In the genomic region with DNA sequence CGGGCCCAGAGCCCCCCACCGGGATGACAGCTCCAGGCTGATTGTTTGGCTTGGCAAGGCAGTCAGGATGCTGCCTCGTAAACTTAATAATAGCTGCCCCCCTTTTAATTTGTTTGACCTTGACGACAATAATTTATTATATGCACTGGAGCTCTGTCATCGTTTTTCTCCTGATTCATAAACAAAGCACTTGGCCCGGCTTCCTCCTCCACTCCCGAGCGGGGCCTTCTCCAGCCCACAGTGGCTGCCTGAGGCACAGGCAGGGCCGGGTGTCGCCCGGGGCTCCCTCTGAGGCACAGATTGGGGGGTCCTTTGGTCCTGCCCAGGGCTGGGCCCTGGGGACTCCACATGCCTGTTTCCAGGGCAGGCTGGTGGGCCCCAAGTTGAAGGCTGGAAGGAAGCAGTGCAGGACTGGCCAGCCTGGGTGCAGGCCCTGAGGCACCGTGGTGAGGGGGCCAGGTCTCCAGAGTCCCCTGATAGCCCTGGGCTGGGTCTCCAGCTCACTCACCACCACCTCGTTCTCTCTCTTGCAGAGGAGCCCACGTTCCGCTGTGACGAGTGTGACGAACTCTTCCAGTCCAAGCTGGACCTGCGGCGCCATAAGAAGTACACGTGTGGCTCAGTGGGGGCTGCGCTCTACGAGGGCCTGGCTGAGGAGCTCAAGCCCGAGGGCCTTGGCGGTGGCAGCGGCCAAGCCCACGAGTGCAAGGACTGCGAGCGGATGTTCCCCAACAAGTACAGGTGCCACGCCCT, we compare ENCODE assay signal across 17 cellular contexts. TPM values are rescaled to one million over a fixed set of nuclear protein-coding genes. Genes with fewer than 3 reads are reported as not detected.
A peak's percentile ranks its signal among the peaks of the same experiment; 100 is the strongest.
DNase-seq lines count a peak whose midpoint lies in the region; ATAC-seq and TF ChIP-seq lines count a peak whose summit lies in the region.
"Had no signal": no experiment of that assay in that cellular context is flagged by ENCODE, and none has a peak within 500 bp of the region (broad histone marks: within the 10 kb centered on the region; RNA-seq: fewer than 3 reads in every experiment).

No MANE protein-coding gene starts in this region.

- ATAC-seq in Right ventricle myocardium inferior: no peak

- intact Hi-C loops in left ventricle myocardium inferior (cut with micrococcal nuclease): no loop called here
- intact Hi-C loops in Right ventricle myocardium inferior (cut with DNase I): no loop called here
- intact Hi-C loops in tibial artery (cut with DNase I; ENCODE audit: low total_unique reads): no loop called here

- H3K4me3 ChIP-seq in left ventricle myocardium inferior: no peak overlapping the region
- no peak overlapping the region for H3K4me3 ChIP-seq in tibial artery
- H3K4me3 ChIP-seq: esophagus muscularis mucosa, heart left ventricle, SJCRH30 had no signal

- H3K27ac ChIP-seq in left ventricle myocardium inferior (replicated peaks): peak overlapping the region; percentile 16
- H3K27ac ChIP-seq in tibial artery: peak overlapping the region; percentile 30 to 70
- H3K27ac ChIP-seq: brain microvascular endothelial cell, esophagus muscularis mucosa, SJCRH30 had no signal

- TF ChIP-seq CTCF in left ventricle myocardium inferior (IDR thresholded peaks at IDR 0.05; ENCODE audit: borderline replicate concordance) (no peak), tibial artery (IDR thresholded peaks at IDR 0.05) (no peak)

- DNase-seq in left ventricle myocardium inferior (no peak), Right ventricle myocardium inferior (ENCODE audit: missing footprints) (no peak), NCI-H1105 (lab: John Stamatoyannopoulos, UW) (peak; percentile 55), dermis blood vessel endothelial cell (peak; percentile 47), tibial artery (no peak), activated gamma-delta T cell (lab: John Stamatoyannopoulos, UW) (no peak)
- DNase-seq in stimulated activated CD4-positive, alpha-beta T cell treated with anti-CD3 and anti-CD28 coated beads, Interleukin-4, amount 100 ng/mL, for 24 hours: no peak
- no peak for DNase-seq in activated effector memory CD4-positive, alpha-beta T cell treated with anti-CD3 and anti-CD28 coated beads, Interleukin-2, amount 50 U/mL, for 16 hours
- DNase-seq: activated CD4-positive, CD25-positive, alpha-beta regulatory T cell treated with anti-CD3 and anti-CD28 coated beads, Interleukin-2, amount 50 U/mL, for 72 hours; brain microvascular endothelial cell; heart left ventricle; KBM-7; NCI-H1436; NCI-H446 treated with DMSO at 0.1 percent for 48 hours had no signal

- H3K36me3 ChIP-seq in left ventricle myocardium inferior (peaks cover 12% of the 10 kb centered on the region), tibial artery (peaks cover 19 to 33% (median 31%) of the 10 kb centered on the region in 3 donors)
- H3K36me3 ChIP-seq: brain microvascular endothelial cell, SJCRH30 had no signal

- H3K4me1 ChIP-seq in left ventricle myocardium inferior (peaks cover 16% of the 10 kb centered on the region), tibial artery (peaks cover 0 to 51% (median 26%) of the 10 kb centered on the region in 4 donors)

- H3K9me3 ChIP-seq in left ventricle myocardium inferior (replicated peaks): no peaks in the 10 kb centered on the region
- H3K9me3 ChIP-seq in tibial artery: no peaks in the 10 kb centered on the region
- H3K9me3 ChIP-seq: esophagus muscularis mucosa, heart left ventricle, SJCRH30 had no signal

- H3K27me3 ChIP-seq in left ventricle myocardium inferior (ENCODE audit: low read depth): peaks cover 6% of the 10 kb centered on the region
- no peaks in the 10 kb centered on the region for H3K27me3 ChIP-seq in tibial artery
- H3K27me3 ChIP-seq: heart left ventricle had no signal

RNA-seq across cellular contexts. Expression of a gene that starts 52.0 kb away (rescaled TPM):
- 0.52 TPM for total RNA-seq in left ventricle myocardium inferior
- total RNA-seq in Right ventricle myocardium inferior: 1.4 TPM
- 0.51 TPM in 2 replicates for total RNA-seq in dermis blood vessel endothelial cell
- total RNA-seq: T-helper 2 cell treated with Interferon-gamma antibody and Interleukin-4, amounts not matched to agents 100 ng/mL and 5 ng/mL, for 36 hours had no signal

Comparison
In these comparisons a context has a peak if more than half of its experiments do, and no peak if none do; other contexts are left out.
1. DNase-seq: peak in NCI-H1105 (single experiment) and dermis blood vessel endothelial cell (single experiment); none in left ventricle myocardium inferior (single experiment), Right ventricle myocardium inferior (single experiment), tibial artery (0 of 2), activated gamma-delta T cell (single experiment), stimulated activated CD4-positive, alpha-beta T cell treated with anti-CD3 and anti-CD28 coated beads, Interleukin-4, amount 100 ng/mL, for 24 hours (single experiment) and activated effector memory CD4-positive, alpha-beta T cell treated with anti-CD3 and anti-CD28 coated beads, Interleukin-2, amount 50 U/mL, for 16 hours (single experiment).